Comparison of ENCODE assay signal across 14 cellular contexts in genomic region chr20:52532674-52533073, GRCh38.
DNase-seq lines count a peak whose midpoint lies in the region; ATAC-seq lines count a peak whose summit lies in the region.
"Had no signal": no experiment of that assay in that cellular context is flagged by ENCODE, and none has a peak within 500 bp of the region (broad histone marks: within the 10 kb centered on the region; RNA-seq: fewer than 3 reads in every experiment).

No MANE protein-coding gene starts in this region.

- DNase-seq in ACHN (peak; percentile 7), Caki2 (ENCODE audit: low read depth) (peak; percentile 85), NCI-H524 (lab: John Stamatoyannopoulos, UW) (no peak), NCI-H446 (lab: John Stamatoyannopoulos, UW) (no peak)
- DNase-seq in stimulated activated effector memory CD8-positive, alpha-beta T cell treated with anti-CD3 and anti-CD28 coated beads, Interleukin-12 subunit alpha, Interleukin-12 subunit beta, amount 100 ng/mL, for 72 hours (ENCODE audit: low spot score in 2 of 2): no peak
- DNase-seq: Calu3; CD4-positive, alpha-beta memory T cell; DMS79 treated with DMSO at 0.1 percent for 48 hours; GF-D8; HCEC 1CT had no signal

- H3K4me3 Mint-ChIP-seq in stimulated activated effector memory CD8-positive, alpha-beta T cell treated with anti-CD3 and anti-CD28 coated beads, Interleukin-12 subunit alpha, Interleukin-12 subunit beta, amount 100 ng/mL, for 72 hours: no peak overlapping the region
- H3K4me3 Mint-ChIP-seq: CD14-positive monocyte; CD4-positive, alpha-beta memory T cell; GM23338; IgD-negative memory B cell had no signal

- no peaks in the 10 kb centered on the region for H3K4me1 Mint-ChIP-seq in stimulated activated effector memory CD8-positive, alpha-beta T cell treated with anti-CD3 and anti-CD28 coated beads, Interleukin-12 subunit alpha, Interleukin-12 subunit beta, amount 100 ng/mL, for 72 hours
- H3K4me1 Mint-ChIP-seq: CD14-positive monocyte; CD4-positive, alpha-beta memory T cell had no signal

- H3K27ac Mint-ChIP-seq in stimulated activated effector memory CD8-positive, alpha-beta T cell treated with anti-CD3 and anti-CD28 coated beads, Interleukin-12 subunit alpha, Interleukin-12 subunit beta, amount 100 ng/mL, for 72 hours: no peak overlapping the region
- H3K27ac Mint-ChIP-seq: CD4-positive, alpha-beta memory T cell; GM23338; IgD-negative memory B cell had no signal

- peaks cover 3% of the 10 kb centered on the region for H3K9me3 Mint-ChIP-seq in stimulated activated effector memory CD8-positive, alpha-beta T cell treated with anti-CD3 and anti-CD28 coated beads, Interleukin-12 subunit alpha, Interleukin-12 subunit beta, amount 100 ng/mL, for 72 hours

- peak; percentile 69 for ATAC-seq in esophagus mucosa
- ATAC-seq in stimulated activated effector memory CD8-positive, alpha-beta T cell treated with anti-CD3 and anti-CD28 coated beads, Interleukin-12 subunit alpha, Interleukin-12 subunit beta, amount 100 ng/mL, for 72 hours: peak; percentile 62
- ATAC-seq: GM23338 had no signal

- in situ Hi-C loops in ACHN (cut with HindIII; ENCODE audit: low pct_ligation_motif_present, low pct_unique_long_range_greater_than_20kb, low sequenced_read_pairs) (no loop called here), Caki2 (cut with HindIII; ENCODE audit: low pct_unique_long_range_greater_than_20kb, low sequenced_read_pairs) (no loop called here)

- no peaks in the 10 kb centered on the region for H3K36me3 Mint-ChIP-seq in stimulated activated effector memory CD8-positive, alpha-beta T cell treated with anti-CD3 and anti-CD28 coated beads, Interleukin-12 subunit alpha, Interleukin-12 subunit beta, amount 100 ng/mL, for 72 hours
- H3K36me3 Mint-ChIP-seq: CD14-positive monocyte; CD4-positive, alpha-beta memory T cell; IgD-negative memory B cell had no signal

Comparison
In these comparisons a context has a peak if more than half of its experiments do, and no peak if none do; other contexts are left out.
1. DNase-seq: peak in ACHN (single experiment) and Caki2 (single experiment); none in stimulated activated effector memory CD8-positive, alpha-beta T cell treated with anti-CD3 and anti-CD28 coated beads, Interleukin-12 subunit alpha, Interleukin-12 subunit beta, amount 100 ng/mL, for 72 hours (0 of 2), NCI-H524 (0 of 2) and NCI-H446 (0 of 2).